1 cellular context compared by ENCODE assay signal in genomic region chr3:42652611-42653302, GRCh38.
A peak's percentile ranks its signal among the peaks of the same experiment; 100 is the strongest.
TF ChIP-seq lines count a peak whose summit lies in the region.

No MANE protein-coding gene starts in this region.

TF ChIP-seq in K562, 482 proteins besides CTCF, POLR2A, EP300 and RAD21 (continues in another document):
- TF ChIP-seq ZNF445 (CRISPR knock-in tag; IDR thresholded peaks at IDR 0.05; ENCODE audit: low read depth) (no peak), FOXP1 (CRISPR knock-in tag; IDR thresholded peaks at IDR 0.05) (0 out of 2 replicates have a peak, but pooled peaks have one; percentile 53), RBBP5 (IDR thresholded peaks at IDR 0.05; ENCODE audit: borderline replicate concordance, insufficient read depth, low read length, poor library complexity, severe bottlenecking) (no peak), SPI1 (IDR thresholded peaks at IDR 0.05; ENCODE audit: borderline replicate concordance, low read depth, low read length) (peak; percentile 99), SMARCE1 (IDR thresholded peaks at IDR 0.05) (peak; percentile 67; the same call in 1 of the 2 replicates), HOMEZ (CRISPR knock-in tag; IDR thresholded peaks at IDR 0.05) (no peak), SMARCA4 (IDR thresholded peaks at IDR 0.05) (peak; percentile 69; the same call in 1 of the 2 replicates), ZNF239 (CRISPR knock-in tag; IDR thresholded peaks at IDR 0.05) (no peak), ELF2 (CRISPR knock-in tag; IDR thresholded peaks at IDR 0.05) (peak; percentile 78), GABPB1 (CRISPR knock-in tag; IDR thresholded peaks at IDR 0.05) (0 out of 2 replicates have a peak, but pooled peaks have one; percentile 29), PHF8 (IDR thresholded peaks at IDR 0.05; ENCODE audit: borderline replicate concordance, low read length) (peak; percentile 78; the same call in 1 of the 2 replicates), JUN (IDR thresholded peaks at IDR 0.05; ENCODE audit: borderline replicate concordance, low read depth, low read length) (peak; percentile 54; the same call in 1 of the 2 replicates), JUN (CRISPR knock-in tag; IDR thresholded peaks at IDR 0.05; ENCODE audit: borderline replicate concordance) (no peak), TRIM28 (IDR thresholded peaks at IDR 0.05) (no peak), YY1 (IDR thresholded peaks at IDR 0.05; ENCODE audit: borderline replicate concordance in 1 of 3, control insufficient read depth in 1 of 3, extremely low read depth in 1 of 3, insufficient read depth in 3 of 3, insufficient read length in 1 of 3, insufficient replicate concordance in 2 of 3, low read depth in 1 of 3, low read length in 2 of 3) (peak in 1 of 3 experiments; percentile 19), ATF7 (IDR thresholded peaks at IDR 0.05) (peak; percentile 53), ZNF507 (tag; conservative IDR thresholded peaks at IDR 0.05) (no peak), PRDM10 (IDR thresholded peaks at IDR 0.05; ENCODE audit: partially characterized antibody) (no peak), GTF2F1 (IDR thresholded peaks at IDR 0.05; ENCODE audit: low read depth, low read length) (no peak), CHCHD3 (CRISPR knock-in tag; IDR thresholded peaks at IDR 0.05) (peak; percentile 75; the same call in 1 of the 2 replicates), EGR1 (conservative IDR thresholded peaks at IDR 0.05) (0 out of 2 replicates have a peak, but pooled peaks have one; percentile 5), HDAC1 (IDR thresholded peaks at IDR 0.05) (peak in 1 of 2 experiments; percentile 48; a peak in 1 of 4 replicates), E2F8 (IDR thresholded peaks at IDR 0.05; ENCODE audit: low read depth, partially characterized antibody) (no peak), MEIS2 (IDR thresholded peaks at IDR 0.05; ENCODE audit: partially characterized antibody) (no peak), LARP7 (IDR thresholded peaks at IDR 0.05) (no peak), CHAMP1 (IDR thresholded peaks at IDR 0.05) (no peak), MAFF (IDR thresholded peaks at IDR 0.05; ENCODE audit: low read length) (no peak), TAF1 (IDR thresholded peaks at IDR 0.05; ENCODE audit: control insufficient read depth, extremely low read depth, insufficient read depth, low read length, severe bottlenecking) (peak; percentile 70), CHD2 (IDR thresholded peaks at IDR 0.05; ENCODE audit: low read depth, low read length) (no peak), NRF1 (conservative IDR thresholded peaks at IDR 0.05 in 1 of 2, IDR thresholded peaks at IDR 0.05 in 1 of 2) (peak; percentile 39 to 62; a peak in 2 of 4 replicates), TCF3 (CRISPR knock-in tag; IDR thresholded peaks at IDR 0.05) (no peak), SMARCA5 (IDR thresholded peaks at IDR 0.05) (peak; percentile 49; the same call in 1 of the 2 replicates), ZBTB34 (CRISPR knock-in tag; IDR thresholded peaks at IDR 0.05) (no peak), TFAP4 (CRISPR knock-in tag; IDR thresholded peaks at IDR 0.05; ENCODE audit: borderline replicate concordance) (0 out of 2 replicates have a peak, but pooled peaks have one; percentile 32), SRSF3 (IDR thresholded peaks at IDR 0.05; ENCODE audit: insufficient read depth, low read length) (no peak), FOXJ2 (tag; IDR thresholded peaks at IDR 0.05) (no peak), RCOR1 (IDR thresholded peaks at IDR 0.05; ENCODE audit: borderline replicate concordance in 1 of 2, low read depth in 2 of 2, low read length in 2 of 2) (peak in 1 of 2 experiments; percentile 64; a peak in 1 of 4 replicates), POLR2G (IDR thresholded peaks at IDR 0.05; ENCODE audit: low read depth, low read length) (peak; percentile 71), CAMTA2 (CRISPR knock-in tag; conservative IDR thresholded peaks at IDR 0.05) (no peak), ILK (tag; IDR thresholded peaks at IDR 0.05; ENCODE audit: borderline replicate concordance, low read depth) (no peak), CBFA2T3 (IDR thresholded peaks at IDR 0.05) (0 out of 2 replicates have a peak, but pooled peaks have one; percentile 29), NFYB (IDR thresholded peaks at IDR 0.05; ENCODE audit: extremely low read depth, insufficient read length) (peak; percentile 35), ZBTB9 (CRISPR knock-in tag; IDR thresholded peaks at IDR 0.05) (0 out of 2 replicates have a peak, but pooled peaks have one; percentile 33), CCNT2 (IDR thresholded peaks at IDR 0.05; ENCODE audit: borderline replicate concordance, extremely low read depth, insufficient read length, low read depth, low read length) (no peak), JUND (IDR thresholded peaks at IDR 0.05; ENCODE audit: borderline replicate concordance, low read depth, low read length) (peak; percentile 86), JUND (tag; IDR thresholded peaks at IDR 0.05; ENCODE audit: borderline replicate concordance, low read depth, low read length) (peak; percentile 75; the same call in 2 of the 3 replicates), ZNF431 (CRISPR knock-in tag; IDR thresholded peaks at IDR 0.05) (0 out of 2 replicates have a peak, but pooled peaks have one; percentile 39), RBFOX2 (IDR thresholded peaks at IDR 0.05; ENCODE audit: low read depth, low read length) (peak; percentile 66), HMGN3 (IDR thresholded peaks at IDR 0.05; ENCODE audit: borderline replicate concordance, extremely low read depth, insufficient read length, low read depth, low read length) (no peak), SRSF9 (IDR thresholded peaks at IDR 0.05; ENCODE audit: borderline replicate concordance, low read depth, low read length) (no peak), ZNF740 (CRISPR knock-in tag; IDR thresholded peaks at IDR 0.05) (peak; percentile 76), ZNF740 (tag; IDR thresholded peaks at IDR 0.05) (no peak), DPF2 (IDR thresholded peaks at IDR 0.05) (peak; percentile 69; the same call in 1 of the 2 replicates), MYNN (IDR thresholded peaks at IDR 0.05) (no peak), MYNN (CRISPR knock-in tag; IDR thresholded peaks at IDR 0.05) (no peak), ATF1 (CRISPR knock-in tag; IDR thresholded peaks at IDR 0.05) (no peak), ATF1 (tag; IDR thresholded peaks at IDR 0.05) (peak; percentile 39; the same call in 1 of the 2 replicates), MTA3 (IDR thresholded peaks at IDR 0.05; ENCODE audit: borderline replicate concordance) (peak; percentile 52; the same call in 1 of the 2 replicates)
